Comparison of ENCODE assay signal across 21 cellular contexts in genomic region chr19:31154021-31154420, GRCh38.
A peak's percentile ranks its signal among the peaks of the same experiment; 100 is the strongest.
DNase-seq lines count a peak whose midpoint lies in the region; ATAC-seq, FAIRE-seq and TF ChIP-seq lines count a peak whose summit lies in the region.
"Had no signal": no experiment of that assay in that cellular context is flagged by ENCODE, and none has a peak within 500 bp of the region (broad histone marks: within the 10 kb centered on the region; RNA-seq: fewer than 3 reads in every experiment).

No MANE protein-coding gene starts in this region.

- BruUV-seq in IMR-90 (replicated peaks; lab: Mats Ljungman, UMichigan) = no TSS peak

- H3K9me3 Mint-ChIP-seq in astrocyte (ENCODE audit: unreplicated experiment) = no peaks in the 10 kb centered on the region
- H3K9me3 Mint-ChIP-seq: activated naive CD8-positive, alpha-beta T cell treated with anti-CD3 and anti-CD28 coated beads, Interleukin-2, amount 50 U/mL, for 24 hours; effector memory CD8-positive, alpha-beta T cell; mesothelial cell of epicardium; neural progenitor cell had no signal

- intact Hi-C loops in IMR-90 (cut with micrococcal nuclease) = no loop called here

- TF ChIP-seq RAD21 in IMR-90 (IDR thresholded peaks at IDR 0.05; ENCODE audit: low read length) (no peak), SK-N-SH (IDR thresholded peaks at IDR 0.05; ENCODE audit: low read length) (no peak)

- no peak for TF ChIP-seq CTCF in IMR-90 (conservative IDR thresholded peaks at IDR 0.05; ENCODE audit: low read depth, low read length)
- no peak for TF ChIP-seq CTCF in astrocyte (IDR thresholded peaks at IDR 0.05; ENCODE audit: insufficient read depth, low read depth, low read length)
- no peak for TF ChIP-seq CTCF in SK-N-SH (IDR thresholded peaks at IDR 0.05)

- H3K9me1 ChIP-seq in IMR-90 (ENCODE audit: insufficient read depth, low read length) = no peaks in the 10 kb centered on the region

- H4K5ac ChIP-seq in IMR-90 (ENCODE audit: low read depth, low read length) = no peak overlapping the region

- no peak overlapping the region; the same call in 1 of the 2 replicates for H4K91ac ChIP-seq in IMR-90 (ENCODE audit: insufficient read depth, low read depth, low read length)

- H4K8ac ChIP-seq in IMR-90 (ENCODE audit: low read depth in 2 of 2, low read length in 2 of 2) = peak overlapping the region in 1 of 2 experiments; percentile 31; a peak in 1 of 4 replicates

- no peaks in the 10 kb centered on the region for H3K9me2 ChIP-seq in SK-N-SH

- no peak overlapping the region for H2BK5ac ChIP-seq in IMR-90 (ENCODE audit: low read depth, low read length, poor library complexity, severe bottlenecking)

- H3K79me2 ChIP-seq in astrocyte (ENCODE audit: insufficient read depth, low read length) (no peaks in the 10 kb centered on the region), SK-N-SH (ENCODE audit: insufficient read depth) (no peaks in the 10 kb centered on the region)

- no peaks in the 10 kb centered on the region for H4K20me1 ChIP-seq in IMR-90 (ENCODE audit: insufficient read depth, low read length)
- H4K20me1 ChIP-seq in astrocyte (ENCODE audit: insufficient read depth, low read length) = no peaks in the 10 kb centered on the region
- H4K20me1 ChIP-seq in SK-N-SH (ENCODE audit: insufficient read depth) = no peaks in the 10 kb centered on the region

- no peak overlapping the region for H3K23ac ChIP-seq in IMR-90 (ENCODE audit: low read depth, low read length)

- POLR2A ChIA-PET in IMR-90 (lab: Charles Lee; ENCODE audit: unreplicated experiment) = no interaction called here
- POLR2A ChIA-PET in SK-N-SH (lab: Yijun Ruan, JAX) = no interaction called here

- TF ChIP-seq EP300 in SK-N-SH (IDR thresholded peaks at IDR 0.05; ENCODE audit: borderline replicate concordance in 1 of 2, low read depth in 1 of 2, low read length in 1 of 2) = no peak

- peak overlapping the region; percentile 71; the same call in 1 of the 2 replicates for H2BK120ac ChIP-seq in IMR-90 (ENCODE audit: low read depth, low read length)

- dilution Hi-C loops in IMR-90 (cut with HindIII; ENCODE audit: low sequenced_read_pairs, unreplicated experiment) = no loop called here

- peak overlapping the region; percentile 35; the same call in 1 of the 2 replicates for H3K18ac ChIP-seq in IMR-90 (ENCODE audit: low read depth, low read length)

- peak overlapping the region; percentile 50; the same call in 1 of the 2 replicates for H3K4ac ChIP-seq in IMR-90 (ENCODE audit: low read depth, low read length)

- no peak overlapping the region for H3K4me3 ChIP-seq in IMR-90 (ENCODE audit: insufficient read depth, low read depth, low read length)
- no peak overlapping the region for H3K4me3 ChIP-seq in astrocyte (ENCODE audit: insufficient read depth, low read depth, low read length)
- no peak overlapping the region for H3K4me3 ChIP-seq in SK-N-SH (ENCODE audit: low read depth in 2 of 2, low read length in 1 of 2)
- H3K4me3 ChIP-seq: gastrocnemius medialis, neural progenitor cell, thyroid gland had no signal

- H2BK20ac ChIP-seq in IMR-90 (ENCODE audit: low read depth, low read length) = peak overlapping the region; percentile 61; the same call in 1 of the 2 replicates

- no peaks in the 10 kb centered on the region for H3F3A ChIP-seq in SK-N-SH (replicated peaks; ENCODE audit: insufficient read depth)

- ATAC-seq in IMR-90 (ENCODE audit: low read depth) (no peak; the same call in 1 of the 2 replicates), HG03108 (IDR thresholded peaks at IDR 0.05; ENCODE audit: unreplicated experiment) (no peak)
- ATAC-seq: activated CD4-positive, alpha-beta T cell treated with anti-CD3 and anti-CD28 coated beads for 36 hours; activated naive CD8-positive, alpha-beta T cell treated with anti-CD3 and anti-CD28 coated beads, Interleukin-2, amount 50 U/mL, for 24 hours; effector memory CD8-positive, alpha-beta T cell; gastrocnemius medialis; SK-N-SH treated with all-trans-retinoic acid at 6 μM for 48 hours had no signal

- H2AFZ ChIP-seq in IMR-90 (replicated peaks; ENCODE audit: low read length, poor library complexity) (peak overlapping the region; percentile 61), astrocyte (ENCODE audit: low read depth, low read length) (peak overlapping the region; percentile 7), SK-N-SH (ENCODE audit: low read depth) (no peak overlapping the region)
- H2AFZ ChIP-seq: neural progenitor cell had no signal

- H3K14ac ChIP-seq in IMR-90 (replicated peaks; ENCODE audit: low read depth, low read length) = peak overlapping the region; percentile 60; the same call in 1 of the 2 replicates

- peaks cover 2% of the 10 kb centered on the region for H3K27me3 Mint-ChIP-seq in astrocyte (ENCODE audit: low read depth, unreplicated experiment)

- no peak overlapping the region for H2AK9ac ChIP-seq in IMR-90 (replicated peaks; ENCODE audit: low read depth, low read length, poor library complexity)

- no peak overlapping the region for H3K4me3 Mint-ChIP-seq in astrocyte (ENCODE audit: unreplicated experiment)
- H3K4me3 Mint-ChIP-seq: activated CD4-positive, alpha-beta T cell treated with anti-CD3 and anti-CD28 coated beads for 36 hours; activated naive CD8-positive, alpha-beta T cell treated with anti-CD3 and anti-CD28 coated beads, Interleukin-2, amount 50 U/mL, for 24 hours; effector memory CD8-positive, alpha-beta T cell; H9; mesothelial cell of epicardium; neural progenitor cell had no signal

- DNase-seq in AG20443 (ENCODE audit: low spot score) = peak; percentile 77
- peak; percentile 4 for DNase-seq in IMR-90
- peak; percentile 65 for DNase-seq in astrocyte (ENCODE audit: low read depth)
- DNase-seq in glomerular visceral epithelial cell (ENCODE audit: extremely low spot score) = peak; percentile 44
- DNase-seq in cerebellar nuclear complex (lab: John Stamatoyannopoulos, UW) = no peak
- DNase-seq in amygdala (lab: John Stamatoyannopoulos, UW) = no peak
- DNase-seq in SK-N-SH = no peak
- DNase-seq: ACHN; activated CD4-positive, alpha-beta T cell treated with anti-CD3 and anti-CD28 coated beads for 36 hours; activated naive CD8-positive, alpha-beta T cell treated with anti-CD3 and anti-CD28 coated beads, Interleukin-2, amount 50 U/mL, for 24 hours; DND-41; effector memory CD8-positive, alpha-beta T cell; gastrocnemius medialis; H9; NCI-H748 treated with DMSO at 0.1 percent for 48 hours; stimulated activated CD4-positive, alpha-beta T cell treated with anti-CD3 and anti-CD28 coated beads, Interleukin-12 subunit alpha, Interleukin-12 subunit beta, amount 100 ng/mL, for 4 hours; thyroid gland had no signal

- 0 out of 2 replicates have a peak overlapping the region, but pooled peaks have one; percentile 15 for H2AK5ac ChIP-seq in IMR-90 (ENCODE audit: low read depth, low read length)

- H3K9ac ChIP-seq in IMR-90 (ENCODE audit: low read depth, low read length) (no peak overlapping the region), astrocyte (ENCODE audit: low read length) (no peak overlapping the region), SK-N-SH (no peak overlapping the region)
- H3K9ac ChIP-seq: neural progenitor cell had no signal

- H3K4me1 ChIP-seq in IMR-90 (ENCODE audit: control insufficient read depth, insufficient read depth, low read length) = peaks cover 4% of the 10 kb centered on the region; the same call in 1 of the 2 replicates
- no peaks in the 10 kb centered on the region for H3K4me1 ChIP-seq in astrocyte (ENCODE audit: insufficient read depth, low read length)
- H3K4me1 ChIP-seq in SK-N-SH (ENCODE audit: control insufficient read depth in 1 of 2, insufficient read depth in 2 of 2, low read depth in 1 of 2, low read length in 1 of 2) = no peaks in the 10 kb centered on the region; a peak in 1 of 4 replicates
- H3K4me1 ChIP-seq: gastrocnemius medialis, neural progenitor cell, thyroid gland had no signal

- H3K36me3 ChIP-seq in IMR-90 (ENCODE audit: control insufficient read depth, insufficient read depth, low read length) (no peaks in the 10 kb centered on the region), astrocyte (ENCODE audit: insufficient read depth, low read length) (no peaks in the 10 kb centered on the region), SK-N-SH (replicated peaks in 1 of 2; ENCODE audit: control insufficient read depth in 1 of 2, insufficient read depth in 2 of 2, low read length in 1 of 2) (no peaks in the 10 kb centered on the region)
- H3K36me3 ChIP-seq: gastrocnemius medialis, neural progenitor cell, thyroid gland had no signal

- no peak overlapping the region for H2BK15ac ChIP-seq in IMR-90 (ENCODE audit: low read depth, low read length)

- H3K27ac ChIP-seq in IMR-90 (ENCODE audit: insufficient read depth, low read length) = no peak overlapping the region
- no peak overlapping the region for H3K27ac ChIP-seq in astrocyte (ENCODE audit: low read depth, low read length)
- H3K27ac ChIP-seq in SK-N-SH (ENCODE audit: low read depth in 2 of 2, low read length in 1 of 2) = no peak overlapping the region
- H3K27ac ChIP-seq: gastrocnemius medialis, neural progenitor cell, thyroid gland had no signal

- no peak for TF ChIP-seq POLR2A in IMR-90 (IDR thresholded peaks at IDR 0.05; ENCODE audit: low read depth, low read length)

- WGBS in IMR-90 (ENCODE audit: extremely low coverage in 2 of 2, insufficient read length in 1 of 2), 2 experiments = no CpG with 5 or more reads among the region's 1 CpG
- 13% methylated on average over 1 of the region's 1 CpG for WGBS in SK-N-SH (ENCODE audit: low lambda C conversion rate)

- H3K4me1 Mint-ChIP-seq in astrocyte (ENCODE audit: low read depth, unreplicated experiment) = peaks cover 6% of the 10 kb centered on the region
- H3K4me1 Mint-ChIP-seq: activated CD4-positive, alpha-beta T cell treated with anti-CD3 and anti-CD28 coated beads for 36 hours; activated naive CD8-positive, alpha-beta T cell treated with anti-CD3 and anti-CD28 coated beads, Interleukin-2, amount 50 U/mL, for 24 hours; H9; mesothelial cell of epicardium had no signal

- H3K4me2 ChIP-seq in IMR-90 (ENCODE audit: low read depth, low read length) (no peak overlapping the region), astrocyte (ENCODE audit: low read length) (peak overlapping the region; percentile 10), SK-N-SH (no peak overlapping the region)
- H3K4me2 ChIP-seq: neural progenitor cell had no signal

- H3K27ac Mint-ChIP-seq in astrocyte (ENCODE audit: unreplicated experiment) = no peak overlapping the region
- H3K27ac Mint-ChIP-seq: activated CD4-positive, alpha-beta T cell treated with anti-CD3 and anti-CD28 coated beads for 36 hours; activated naive CD8-positive, alpha-beta T cell treated with anti-CD3 and anti-CD28 coated beads, Interleukin-2, amount 50 U/mL, for 24 hours; effector memory CD8-positive, alpha-beta T cell; H9; mesothelial cell of epicardium; neural progenitor cell had no signal

- no peaks in the 10 kb centered on the region for H3K79me1 ChIP-seq in IMR-90 (ENCODE audit: low read depth in 1 of 2, low read length in 2 of 2)

- H3K27me3 ChIP-seq in IMR-90 (ENCODE audit: control insufficient read depth, insufficient read depth, low read length) (no peaks in the 10 kb centered on the region), astrocyte (ENCODE audit: insufficient read depth, low read length) (no peaks in the 10 kb centered on the region), SK-N-SH (ENCODE audit: insufficient read depth) (no peaks in the 10 kb centered on the region)
- H3K27me3 ChIP-seq: gastrocnemius medialis, neural progenitor cell, thyroid gland had no signal

- H3K56ac ChIP-seq in IMR-90 (ENCODE audit: extremely low read depth, insufficient read depth, low read length) = no peak overlapping the region

- no peaks in the 10 kb centered on the region for H3K9me3 ChIP-seq in IMR-90 (ENCODE audit: control insufficient read depth, insufficient read depth, low read length)
- H3K9me3 ChIP-seq in astrocyte (ENCODE audit: insufficient read depth, low read depth, low read length) = peaks cover 2% of the 10 kb centered on the region
- H3K9me3 ChIP-seq in SK-N-SH = no peaks in the 10 kb centered on the region
- H3K9me3 ChIP-seq: gastrocnemius medialis, thyroid gland had no signal

- CTCF ChIA-PET in IMR-90 (lab: Yijun Ruan, JAX) (no interaction called here), SK-N-SH (lab: Yijun Ruan, JAX) (interaction anchor here (1.3 kb wide), 1 partner anchor 17 kb away, joined by 3 read pairs; no protein-coding TSS in a partner anchor)

- peak; percentile 73 for FAIRE-seq in astrocyte (lab: Jason Lieb, UNC)

- H3K36me3 Mint-ChIP-seq in astrocyte (ENCODE audit: low read depth, unreplicated experiment) = no peaks in the 10 kb centered on the region
- H3K36me3 Mint-ChIP-seq: neural progenitor cell had no signal

- in situ Hi-C loops in IMR-90 (cut with MboI; ENCODE audit: low sequenced_read_pairs) = no loop called here

Comparison
In these comparisons a context has a peak if more than half of its experiments do, and no peak if none do; other contexts are left out.
1. DNase-seq: peak in AG20443 (single experiment), IMR-90 (single experiment), astrocyte (single experiment) and glomerular visceral epithelial cell (single experiment); none in cerebellar nuclear complex (0 of 2), amygdala (0 of 56) and SK-N-SH (single experiment).